ENCODE assay signal across 8 cellular contexts in genomic region chr4:680931-681645, GRCh38. TPM values are rescaled to one million over a fixed set of nuclear protein-coding genes. Genes with fewer than 3 reads are reported as not detected.
DNase-seq lines count a peak whose midpoint lies in the region; ATAC-seq and TF ChIP-seq lines count a peak whose summit lies in the region.

No MANE protein-coding gene starts in this region.

- POLR2A ChIA-PET in PC-3 (lab: Charles Lee; ENCODE audit: unreplicated experiment) = no interaction called here

- no peaks in the 10 kb centered on the region for H4K20me1 ChIP-seq in PC-3 (ENCODE audit: low read length)

- H2AFZ ChIP-seq in PC-3 (ENCODE audit: low read length) = peak overlapping the region; percentile 66

- peak; percentile 57 for DNase-seq in NCI-H146 (lab: John Stamatoyannopoulos, UW)
- no peak for DNase-seq in NCI-H146 treated with DMSO at 0.1 percent for 48 hours (lab: John Stamatoyannopoulos, UW; ENCODE audit: unreplicated experiment)
- DNase-seq in PC-3 = peak; percentile 52
- DNase-seq in astrocyte of the cerebellum (ENCODE audit: low read depth) = no peak
- peak; percentile 45 to 48 for DNase-seq in stimulated activated CD8-positive, alpha-beta memory T cell treated with anti-CD3 and anti-CD28 coated beads, Interleukin-15, amount 100 ng/mL, for 48 hours (ENCODE audit: low read depth in 2 of 2)
- DNase-seq in AML-193 (lab: John Stamatoyannopoulos, UW) = no peak

- peak overlapping the region; percentile 84 for H3K4me2 ChIP-seq in PC-3 (ENCODE audit: low read length)

- H3K4me3 ChIP-seq in PC-3 (ENCODE audit: low read length) = peak overlapping the region; percentile 62
- peak overlapping the region; percentile 38 for H3K4me3 ChIP-seq in astrocyte of the cerebellum (ENCODE audit: low read depth, low read length)
- peak overlapping the region; percentile 68 for H3K4me3 ChIP-seq in iPS-20b (ENCODE audit: low read length)

- in situ Hi-C loops in astrocyte of the cerebellum (cut with HindIII; ENCODE audit: low sequenced_read_pairs) = no loop called here

- no peaks in the 10 kb centered on the region for H3K9me2 ChIP-seq in PC-3 (replicated peaks; ENCODE audit: low read length)

- H3K27me3 ChIP-seq in PC-3 (ENCODE audit: low read length) (no peaks in the 10 kb centered on the region), iPS-20b (ENCODE audit: insufficient read depth, low read length) (peaks cover 6% of the 10 kb centered on the region; the same call in 1 of the 2 replicates)

- intact Hi-C loops in PC-3 (cut with micrococcal nuclease) = no loop called here

- BruUV-seq in PC-3 (replicated peaks; lab: Mats Ljungman, UMichigan) = no TSS peak

- no peaks in the 10 kb centered on the region for H3K36me3 ChIP-seq in PC-3 (ENCODE audit: low read depth, low read length)
- H3K36me3 ChIP-seq in iPS-20b (ENCODE audit: insufficient read depth, low read depth, low read length) = no peaks in the 10 kb centered on the region

- no peaks in the 10 kb centered on the region for H3K79me2 ChIP-seq in PC-3 (ENCODE audit: low read length)

- H3K9me3 ChIP-seq in PC-3 (ENCODE audit: low read length) = no peaks in the 10 kb centered on the region
- no peaks in the 10 kb centered on the region for H3K9me3 ChIP-seq in iPS-20b (ENCODE audit: insufficient read depth, low read depth, low read length)

- ATAC-seq in PC-3 (peak; percentile 51), HG03565 (IDR thresholded peaks at IDR 0.05; ENCODE audit: unreplicated experiment) (no peak)

- H3K4me1 ChIP-seq in PC-3 (ENCODE audit: insufficient read depth, low read length) (peaks cover 19% of the 10 kb centered on the region; the same call in 1 of the 2 replicates), iPS-20b (ENCODE audit: insufficient read depth, low read length) (peaks cover 5% of the 10 kb centered on the region)

- TF ChIP-seq CTCF in PC-3 (conservative IDR thresholded peaks at IDR 0.05; ENCODE audit: low read depth, low read length) (no peak), astrocyte of the cerebellum (IDR thresholded peaks at IDR 0.05; ENCODE audit: low read depth, low read length, missing control alignments) (no peak)

- H3K27ac ChIP-seq in PC-3 (ENCODE audit: low read length) (no peak overlapping the region), iPS-20b (ENCODE audit: low read length) (no peak overlapping the region)

- CTCF ChIA-PET in PC-3 (lab: Charles Lee) = no interaction called here

- H3F3A ChIP-seq in PC-3 (ENCODE audit: low read length, unreplicated experiment) = no peaks in the 10 kb centered on the region

- H3K9ac ChIP-seq in PC-3 (ENCODE audit: low read length) (peak overlapping the region; percentile 60), iPS-20b (ENCODE audit: low read depth, low read length) (no peak overlapping the region; the same call in 1 of the 2 replicates)

RNA-seq across cellular contexts. Expression of gene MYL5, which starts 6.7 kb away (rescaled TPM):
- total RNA-seq in PC-3 (2014; rRNA removed) = 11.3 and 15.2 TPM in 2 replicates

RNA-seq across cellular contexts. Expression of gene ATP5ME, which starts 7.0 kb away (rescaled TPM):
- total RNA-seq in PC-3 (2014; rRNA removed) = 384 and 579 TPM in 2 replicates

RNA-seq across cellular contexts. Expression of gene SLC49A3, which starts 7.9 kb away (rescaled TPM):
- total RNA-seq in PC-3 (2014; rRNA removed) = not detected in 2 replicates

RNA-seq across cellular contexts. Expression of gene PCGF3, which starts 24.5 kb away (rescaled TPM):
- total RNA-seq in PC-3 (2014; rRNA removed) = 31.5 and 49.5 TPM in 2 replicates

RNA-seq across cellular contexts. Expression of gene PDE6B, which starts 55.7 kb away (rescaled TPM):
- total RNA-seq in PC-3 (2014; rRNA removed) = not detected in 2 replicates

Comparison
In these comparisons a context has a peak if more than half of its experiments do, and no peak if none do; other contexts are left out.
1. DNase-seq: peak in NCI-H146 (single experiment), PC-3 (single experiment) and stimulated activated CD8-positive, alpha-beta memory T cell treated with anti-CD3 and anti-CD28 coated beads, Interleukin-15, amount 100 ng/mL, for 48 hours (2 of 2); none in NCI-H146 treated with DMSO at 0.1 percent for 48 hours (single experiment), astrocyte of the cerebellum (single experiment) and AML-193 (0 of 2).
2. Peak in every context shown above with its lines, with median percentiles within 50 percentile points of each other: H3K4me3 ChIP-seq.